ENCODE assay signal across 39 cellular contexts in the genomic region with DNA sequence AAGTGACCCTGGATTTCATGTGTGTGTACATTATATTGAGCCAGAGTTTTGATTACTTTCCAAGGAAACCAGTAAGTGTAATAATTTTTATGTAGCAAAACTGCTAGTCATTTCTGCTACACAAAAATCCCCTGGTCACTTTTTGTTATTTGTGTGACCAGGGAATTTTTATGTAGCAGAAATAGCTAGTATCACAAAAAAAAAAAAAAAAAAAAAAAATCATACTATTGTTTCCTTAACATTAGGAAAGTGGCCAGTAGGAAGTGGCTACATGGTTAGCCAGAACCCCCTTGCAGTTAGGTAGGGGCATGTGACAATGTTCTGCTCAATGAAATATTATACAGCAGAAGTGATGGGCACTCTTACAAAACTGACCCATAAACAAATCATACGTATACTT.
"Had no signal": no experiment of that assay in that cellular context is flagged by ENCODE, and none has a peak within 500 bp of the region (broad histone marks: within the 10 kb centered on the region; RNA-seq: fewer than 3 reads in every experiment).

No MANE protein-coding gene starts in this region.

- H3K27ac ChIP-seq: adrenal gland, ascending aorta, body of pancreas, brain microvascular endothelial cell, breast epithelium, cardiac muscle cell had no signal

- H3K4me1 ChIP-seq: adrenal gland, ascending aorta, body of pancreas, breast epithelium had no signal

- H3K27me3 Mint-ChIP-seq: activated naive CD4-positive, alpha-beta T cell treated with anti-CD3 and anti-CD28 coated beads, Interleukin-2, amount 10 ng/mL, durations not matched to agents 7 days and 5 days; activated naive CD4-positive, alpha-beta T cell treated with anti-CD3 and anti-CD28 coated beads, Interleukin-2, amount 50 U/mL, for 24 hours; activated naive CD8-positive, alpha-beta T cell; activated naive CD8-positive, alpha-beta T cell treated with anti-CD3 and anti-CD28 coated beads for 36 hours; activated naive CD8-positive, alpha-beta T cell treated with anti-CD3 and anti-CD28 coated beads, Interleukin-2, amount 10 ng/mL, durations not matched to agents 7 days and 5 days; activated naive CD8-positive, alpha-beta T cell treated with anti-CD3 and anti-CD28 coated beads, Interleukin-2, amount 50 U/mL, for 24 hours; activated T-cell treated with anti-CD3 and anti-CD28 coated beads, Interleukin-2, amount 50 U/mL, for 24 hours; activated T-helper 17 cell treated with anti-CD3 and anti-CD28 coated beads, Interleukin-2, amount 50 U/mL, for 72 hours; central memory CD8-positive, alpha-beta T cell had no signal

- H3K36me3 ChIP-seq: adrenal gland, ascending aorta, brain microvascular endothelial cell, breast epithelium, cardiac muscle cell had no signal

- H3K4me3 ChIP-seq: adrenal gland, ascending aorta, body of pancreas, breast epithelium, cardiac muscle cell had no signal

- DNase-seq: activated effector memory CD4-positive, alpha-beta T cell treated with anti-CD3 and anti-CD28 coated beads, Interleukin-2, amount 50 U/mL, for 16 hours; activated effector memory CD4-positive, alpha-beta T cell treated with Interleukin-2 at 50 U/mL for 16 hours; activated gamma-delta T cell; activated gamma-delta T cell treated with Interleukin-2 at 50 U/mL for 16 hours; activated naive CD4-positive, alpha-beta T cell; activated naive CD4-positive, alpha-beta T cell treated with anti-CD3 and anti-CD28 coated beads for 36 hours; activated naive CD4-positive, alpha-beta T cell treated with anti-CD3 and anti-CD28 coated beads, Interleukin-2, amount 10 ng/mL, durations not matched to agents 7 days and 5 days; activated naive CD4-positive, alpha-beta T cell treated with anti-CD3 and anti-CD28 coated beads, Interleukin-2, amount 50 U/mL, for 16 hours; activated naive CD4-positive, alpha-beta T cell treated with Interleukin-2 at 50 U/mL for 16 hours; activated naive CD8-positive, alpha-beta T cell treated with anti-CD3 and anti-CD28 coated beads for 36 hours; activated naive CD8-positive, alpha-beta T cell treated with anti-CD3 and anti-CD28 coated beads, Interleukin-2, amount 10 ng/mL, durations not matched to agents 7 days and 5 days; activated naive CD8-positive, alpha-beta T cell treated with anti-CD3 and anti-CD28 coated beads, Interleukin-2, amount 50 U/mL, for 24 hours; activated T-cell treated with anti-CD3 and anti-CD28 coated beads, Interleukin-2, amount 50 U/mL, for 24 hours; activated T-cell treated with anti-CD3 and anti-CD28 coated beads, Interleukin-2, amount 50 U/mL, for 4 hours; activated T-cell treated with anti-CD3 and anti-CD28 coated beads, Interleukin-2, amount 50 U/mL, for 48 hours; activated T-cell treated with anti-CD3 and anti-CD28 coated beads, Interleukin-2, amount 50 U/mL, for 72 hours; adrenal gland; amniotic stem cell; amygdala; anterior cingulate cortex; aorta; body of pancreas; brain microvascular endothelial cell; caudate nucleus; central memory CD4-positive, alpha-beta T cell; cerebellar nuclear complex had no signal

- H3K9me3 ChIP-seq: adrenal gland, ascending aorta, body of pancreas, breast epithelium had no signal

- H3K4me3 Mint-ChIP-seq: activated naive CD4-positive, alpha-beta T cell treated with anti-CD3 and anti-CD28 coated beads for 36 hours; activated naive CD4-positive, alpha-beta T cell treated with anti-CD3 and anti-CD28 coated beads, Interleukin-2, amount 10 ng/mL, durations not matched to agents 7 days and 5 days; activated naive CD4-positive, alpha-beta T cell treated with anti-CD3 and anti-CD28 coated beads, Interleukin-2, amount 50 U/mL, for 24 hours; activated naive CD8-positive, alpha-beta T cell; activated naive CD8-positive, alpha-beta T cell treated with anti-CD3 and anti-CD28 coated beads for 36 hours; activated naive CD8-positive, alpha-beta T cell treated with anti-CD3 and anti-CD28 coated beads, Interleukin-2, amount 10 ng/mL, durations not matched to agents 7 days and 5 days; activated naive CD8-positive, alpha-beta T cell treated with anti-CD3 and anti-CD28 coated beads, Interleukin-2, amount 50 U/mL, for 24 hours; activated T-cell treated with anti-CD3 and anti-CD28 coated beads, Interleukin-2, amount 50 U/mL, for 24 hours; activated T-cell treated with anti-CD3 and anti-CD28 coated beads, Interleukin-2, amount 50 U/mL, for 4 hours; activated T-cell treated with anti-CD3 and anti-CD28 coated beads, Interleukin-2, amount 50 U/mL, for 72 hours; activated T-helper 1 cell treated with anti-CD3 and anti-CD28 coated beads, Interleukin-12 subunit alpha, Interleukin-12 subunit beta, Interleukin-2, Interleukin-4 antibody, amounts not matched to agents 30 ng/mL and 10 ng/mL and 1 ng/mL, durations not matched to agents 14 hours and 24 hours and 36 hours; activated T-helper 17 cell treated with anti-CD3 and anti-CD28 coated beads, Interleukin-2, amount 50 U/mL, for 72 hours; brain; central memory CD8-positive, alpha-beta T cell had no signal

- H3K9me3 Mint-ChIP-seq: activated naive CD4-positive, alpha-beta T cell treated with anti-CD3 and anti-CD28 coated beads for 36 hours; activated naive CD4-positive, alpha-beta T cell treated with anti-CD3 and anti-CD28 coated beads, Interleukin-2, amount 50 U/mL, for 24 hours; activated naive CD8-positive, alpha-beta T cell treated with anti-CD3 and anti-CD28 coated beads, Interleukin-2, amount 50 U/mL, for 24 hours; activated T-helper 1 cell treated with anti-CD3 and anti-CD28 coated beads, Interleukin-12 subunit alpha, Interleukin-12 subunit beta, Interleukin-2, Interleukin-4 antibody, amounts not matched to agents 30 ng/mL and 10 ng/mL and 1 ng/mL, durations not matched to agents 14 hours and 24 hours and 36 hours; activated T-helper 2 cell treated with anti-CD3 and anti-CD28 coated beads, Interferon-gamma antibody, Interleukin-2, Interleukin-4, amounts not matched to agents 10 μg/mL and 5 μg/mL and 100 μg/mL, durations not matched to agents 14 hours and 24 hours and 36 hours had no signal

- ATAC-seq: activated naive CD4-positive, alpha-beta T cell treated with anti-CD3 and anti-CD28 coated beads, Interleukin-2, amount 50 U/mL, for 72 hours; activated naive CD8-positive, alpha-beta T cell treated with anti-CD3 and anti-CD28 coated beads, Interleukin-2, amount 50 U/mL, for 24 hours; activated T-cell treated with anti-CD3 and anti-CD28 coated beads, Interleukin-2, amount 50 U/mL, for 4 hours; activated T-cell treated with anti-CD3 and anti-CD28 coated beads, Interleukin-2, amount 50 U/mL, for 72 hours; activated T-helper 17 cell treated with anti-CD3 and anti-CD28 coated beads, Interleukin-2, amount 50 U/mL, for 72 hours; body of pancreas had no signal

- H3K27ac Mint-ChIP-seq: activated naive CD4-positive, alpha-beta T cell treated with anti-CD3 and anti-CD28 coated beads for 36 hours; activated naive CD4-positive, alpha-beta T cell treated with anti-CD3 and anti-CD28 coated beads, Interleukin-2, amount 10 ng/mL, durations not matched to agents 7 days and 5 days; activated naive CD4-positive, alpha-beta T cell treated with anti-CD3 and anti-CD28 coated beads, Interleukin-2, amount 50 U/mL, for 24 hours; activated naive CD4-positive, alpha-beta T cell treated with anti-CD3 and anti-CD28 coated beads, Interleukin-2, amount 50 U/mL, for 72 hours; activated naive CD8-positive, alpha-beta T cell; activated naive CD8-positive, alpha-beta T cell treated with anti-CD3 and anti-CD28 coated beads for 36 hours; activated naive CD8-positive, alpha-beta T cell treated with anti-CD3 and anti-CD28 coated beads, Interleukin-2, amount 10 ng/mL, durations not matched to agents 7 days and 5 days; activated naive CD8-positive, alpha-beta T cell treated with anti-CD3 and anti-CD28 coated beads, Interleukin-2, amount 50 U/mL, for 24 hours; activated T-cell treated with anti-CD3 and anti-CD28 coated beads, Interleukin-2, amount 50 U/mL, for 24 hours; activated T-cell treated with anti-CD3 and anti-CD28 coated beads, Interleukin-2, amount 50 U/mL, for 72 hours; activated T-helper 1 cell treated with anti-CD3 and anti-CD28 coated beads, Interleukin-12 subunit alpha, Interleukin-12 subunit beta, Interleukin-2, Interleukin-4 antibody, amounts not matched to agents 30 ng/mL and 10 ng/mL and 1 ng/mL, durations not matched to agents 14 hours and 24 hours and 36 hours; activated T-helper 17 cell treated with anti-CD3 and anti-CD28 coated beads, Interleukin-2, amount 50 U/mL, for 72 hours; activated T-helper 2 cell treated with anti-CD3 and anti-CD28 coated beads, Interferon-gamma antibody, Interleukin-2, Interleukin-4, amounts not matched to agents 10 μg/mL and 5 μg/mL and 100 μg/mL, durations not matched to agents 14 hours and 24 hours and 36 hours; brain had no signal

- H3K27me3 ChIP-seq: adrenal gland, ascending aorta, body of pancreas, brain microvascular endothelial cell, breast epithelium, cardiac muscle cell had no signal

- H3K36me3 Mint-ChIP-seq: activated naive CD4-positive, alpha-beta T cell treated with anti-CD3 and anti-CD28 coated beads, Interleukin-2, amount 10 ng/mL, durations not matched to agents 7 days and 5 days; activated naive CD4-positive, alpha-beta T cell treated with anti-CD3 and anti-CD28 coated beads, Interleukin-2, amount 50 U/mL, for 24 hours; activated naive CD4-positive, alpha-beta T cell treated with anti-CD3 and anti-CD28 coated beads, Interleukin-2, amount 50 U/mL, for 72 hours; activated naive CD8-positive, alpha-beta T cell; activated naive CD8-positive, alpha-beta T cell treated with anti-CD3 and anti-CD28 coated beads for 36 hours; activated naive CD8-positive, alpha-beta T cell treated with anti-CD3 and anti-CD28 coated beads, Interleukin-2, amount 10 ng/mL, durations not matched to agents 7 days and 5 days; brain had no signal

- FAIRE-seq: astrocyte, bronchial epithelial cell had no signal

- H3K4me1 Mint-ChIP-seq: activated naive CD4-positive, alpha-beta T cell treated with anti-CD3 and anti-CD28 coated beads, Interleukin-2, amount 10 ng/mL, durations not matched to agents 7 days and 5 days; activated naive CD4-positive, alpha-beta T cell treated with anti-CD3 and anti-CD28 coated beads, Interleukin-2, amount 50 U/mL, for 24 hours; activated naive CD8-positive, alpha-beta T cell treated with anti-CD3 and anti-CD28 coated beads for 36 hours; activated naive CD8-positive, alpha-beta T cell treated with anti-CD3 and anti-CD28 coated beads, Interleukin-2, amount 10 ng/mL, durations not matched to agents 7 days and 5 days; activated naive CD8-positive, alpha-beta T cell treated with anti-CD3 and anti-CD28 coated beads, Interleukin-2, amount 50 U/mL, for 24 hours; activated T-helper 17 cell treated with anti-CD3 and anti-CD28 coated beads, Interleukin-2, amount 50 U/mL, for 72 hours; brain; central memory CD8-positive, alpha-beta T cell had no signal
